In the genomic region with DNA sequence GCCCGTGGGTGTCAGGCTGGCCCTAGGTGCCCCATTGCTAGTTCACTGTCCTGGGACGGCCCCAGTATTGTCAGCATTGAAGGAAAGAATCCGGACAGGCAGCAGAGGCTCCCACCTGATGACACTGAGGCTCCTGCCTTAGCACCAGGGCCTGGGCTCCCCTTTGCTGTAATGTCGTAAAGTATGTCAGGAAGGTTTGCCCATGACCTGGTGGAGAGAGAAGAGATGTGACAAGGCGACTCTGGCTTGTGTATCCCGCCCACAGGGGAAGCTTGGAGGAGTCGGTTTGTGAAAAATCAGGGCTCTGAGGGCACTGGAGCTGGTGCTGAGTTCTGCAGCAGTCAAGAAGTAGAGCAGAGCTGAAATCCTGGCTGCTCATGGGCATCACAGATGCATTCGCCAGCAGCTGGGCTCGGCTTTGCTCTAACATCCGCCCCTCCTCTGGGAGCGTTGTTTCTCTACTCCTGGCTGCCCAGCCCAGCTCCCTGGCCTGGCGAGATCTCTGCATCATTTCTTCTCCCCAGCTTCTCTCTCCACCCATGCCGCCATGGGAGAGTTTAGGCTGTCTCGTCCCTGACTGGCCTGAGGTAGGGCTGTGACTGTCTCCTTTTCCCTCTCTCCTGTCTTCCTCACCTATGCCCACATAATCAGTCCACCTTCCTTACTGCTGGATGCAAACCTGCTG, we compare ENCODE assay signal across 20 cellular contexts.
DNase-seq lines count a peak whose midpoint lies in the region; ATAC-seq, FAIRE-seq and TF ChIP-seq lines count a peak whose summit lies in the region.
"Had no signal": no experiment of that assay in that cellular context is flagged by ENCODE, and none has a peak within 500 bp of the region (broad histone marks: within the 10 kb centered on the region; RNA-seq: fewer than 3 reads in every experiment).

No MANE protein-coding gene starts in this region.

- peak; percentile 14 for DNase-seq in activated T-cell treated with anti-CD3 and anti-CD28 coated beads, Interleukin-2, amount 50 U/mL, for 24 hours
- DNase-seq in activated T-cell treated with anti-CD3 and anti-CD28 coated beads, Interleukin-2, amount 50 U/mL, for 72 hours, result no peak
- DNase-seq in WTC11 (ENCODE audit: low spot score) (no peak), mesenteric fat pad (ENCODE audit: low spot score) (peak; percentile 49), frontal cortex (ENCODE audit: low spot score in 2 of 2) (no peak), GM13977 (ENCODE audit: low spot score) (no peak)
- DNase-seq in stimulated activated naive B cell treated with anti-CD40 and anti-IgM and Interleukin-4, amounts not matched to agents 10 μg/mL and 1 μg/mL and 100 μg/mL, for 72 hours, result no peak
- DNase-seq: C1 segment of cervical spinal cord, DMS 273 treated with DMSO at 0.1 percent for 48 hours, GF-D8, GOT3, MM.1S, NCI-H1105, NCI-H1694, NCI-H226, NCI-H524 treated with DMSO at 0.1 percent for 48 hours, Peyer's patch, SHP77 treated with DMSO at 0.1 percent for 48 hours had no signal

- TF ChIP-seq CTCF in WTC11 (IDR thresholded peaks at IDR 0.05), result no peak
- no peak for TF ChIP-seq CTCF in GM13977 (IDR thresholded peaks at IDR 0.05; ENCODE audit: extremely low read depth, insufficient read depth, missing control alignments)

- peaks cover 39% of the 10 kb centered on the region for H3K36me3 Mint-ChIP-seq in activated T-cell treated with anti-CD3 and anti-CD28 coated beads, Interleukin-2, amount 50 U/mL, for 24 hours (ENCODE audit: low read depth)
- no peaks in the 10 kb centered on the region for H3K36me3 Mint-ChIP-seq in activated T-cell treated with anti-CD3 and anti-CD28 coated beads, Interleukin-2, amount 50 U/mL, for 72 hours (ENCODE audit: insufficient read depth in 2 of 2)
- no peaks in the 10 kb centered on the region for H3K36me3 Mint-ChIP-seq in WTC11
- H3K36me3 Mint-ChIP-seq in stimulated activated naive B cell treated with anti-CD40 and anti-IgM and Interleukin-4, amounts not matched to agents 10 μg/mL and 1 μg/mL and 100 μg/mL, for 72 hours, result peaks cover 36 to 59% of the 10 kb centered on the region in 2 donors

- no peaks in the 10 kb centered on the region for H3K9me3 Mint-ChIP-seq in activated T-cell treated with anti-CD3 and anti-CD28 coated beads, Interleukin-2, amount 50 U/mL, for 24 hours
- no peaks in the 10 kb centered on the region for H3K9me3 Mint-ChIP-seq in activated T-cell treated with anti-CD3 and anti-CD28 coated beads, Interleukin-2, amount 50 U/mL, for 72 hours
- H3K9me3 Mint-ChIP-seq in WTC11, result no peaks in the 10 kb centered on the region
- no peaks in the 10 kb centered on the region for H3K9me3 Mint-ChIP-seq in stimulated activated naive B cell treated with anti-CD40 and anti-IgM and Interleukin-4, amounts not matched to agents 10 μg/mL and 1 μg/mL and 100 μg/mL, for 72 hours

- no peak overlapping the region for H3K27ac Mint-ChIP-seq in activated T-cell treated with anti-CD3 and anti-CD28 coated beads, Interleukin-2, amount 50 U/mL, for 24 hours
- H3K27ac Mint-ChIP-seq in activated T-cell treated with anti-CD3 and anti-CD28 coated beads, Interleukin-2, amount 50 U/mL, for 72 hours, result no peak overlapping the region
- 0 out of 2 replicates have a peak overlapping the region, but pooled peaks have one; percentile 2 for H3K27ac Mint-ChIP-seq in WTC11
- H3K27ac Mint-ChIP-seq in stimulated activated naive B cell treated with anti-CD40 and anti-IgM and Interleukin-4, amounts not matched to agents 10 μg/mL and 1 μg/mL and 100 μg/mL, for 72 hours, result peak overlapping the region; percentile 63

- in situ Hi-C loops in GM13977 (cut with MboI; ENCODE audit: low pct_unique_long_range_greater_than_20kb, low sequenced_read_pairs, unreplicated experiment), result loop anchor here (25.0 kb wide), 1 partner anchor 689 kb away; no protein-coding TSS in a partner anchor

- ATAC-seq in activated T-cell treated with anti-CD3 and anti-CD28 coated beads, Interleukin-2, amount 50 U/mL, for 72 hours (replicated peaks in 1 of 2), result no peak
- ATAC-seq in WTC11, result no peak
- no peak for ATAC-seq in stimulated activated naive B cell treated with anti-CD40 and anti-IgM and Interleukin-4, amounts not matched to agents 10 μg/mL and 1 μg/mL and 100 μg/mL, for 72 hours (replicated peaks)
- ATAC-seq in HG03159 (IDR thresholded peaks at IDR 0.05; ENCODE audit: unreplicated experiment), result no peak

- POLR2A ChIA-PET in WTC11 (lab: Charles Lee), result no interaction called here

- CTCF ChIA-PET in WTC11 (lab: Charles Lee), result interaction anchor here (1.5 to 4.1 kb wide), 3 partner anchors 8 to 20 kb away, joined by 5 to 40 read pairs (median 9); no protein-coding TSS in a partner anchor

- FAIRE-seq in frontal cortex (lab: Jason Lieb, UNC), result no peak
- FAIRE-seq: GM12891 had no signal

- H3K4me3 Mint-ChIP-seq in activated T-cell treated with anti-CD3 and anti-CD28 coated beads, Interleukin-2, amount 50 U/mL, for 24 hours, result no peak overlapping the region
- H3K4me3 Mint-ChIP-seq in activated T-cell treated with anti-CD3 and anti-CD28 coated beads, Interleukin-2, amount 50 U/mL, for 72 hours, result no peak overlapping the region
- H3K4me3 Mint-ChIP-seq in WTC11, result no peak overlapping the region
- no peak overlapping the region for H3K4me3 Mint-ChIP-seq in stimulated activated naive B cell treated with anti-CD40 and anti-IgM and Interleukin-4, amounts not matched to agents 10 μg/mL and 1 μg/mL and 100 μg/mL, for 72 hours

- peaks cover 24% of the 10 kb centered on the region for H3K4me1 Mint-ChIP-seq in activated T-cell treated with anti-CD3 and anti-CD28 coated beads, Interleukin-2, amount 50 U/mL, for 24 hours (ENCODE audit: low read depth)
- peaks cover 22% of the 10 kb centered on the region for H3K4me1 Mint-ChIP-seq in activated T-cell treated with anti-CD3 and anti-CD28 coated beads, Interleukin-2, amount 50 U/mL, for 72 hours (ENCODE audit: low read depth)
- 0 out of 2 replicates have a peak, but pooled peaks cover 2% of the 10 kb centered on the region for H3K4me1 Mint-ChIP-seq in WTC11
- peaks cover 20 to 49% of the 10 kb centered on the region in 2 donors for H3K4me1 Mint-ChIP-seq in stimulated activated naive B cell treated with anti-CD40 and anti-IgM and Interleukin-4, amounts not matched to agents 10 μg/mL and 1 μg/mL and 100 μg/mL, for 72 hours

- no peaks in the 10 kb centered on the region for H3K27me3 Mint-ChIP-seq in activated T-cell treated with anti-CD3 and anti-CD28 coated beads, Interleukin-2, amount 50 U/mL, for 24 hours
- no peaks in the 10 kb centered on the region for H3K27me3 Mint-ChIP-seq in activated T-cell treated with anti-CD3 and anti-CD28 coated beads, Interleukin-2, amount 50 U/mL, for 72 hours (ENCODE audit: low read depth)
- no peaks in the 10 kb centered on the region for H3K27me3 Mint-ChIP-seq in WTC11 (ENCODE audit: low read depth)
- no peaks in the 10 kb centered on the region for H3K27me3 Mint-ChIP-seq in stimulated activated naive B cell treated with anti-CD40 and anti-IgM and Interleukin-4, amounts not matched to agents 10 μg/mL and 1 μg/mL and 100 μg/mL, for 72 hours

TF ChIP-seq in WTC11, 78 proteins besides CTCF, POLR2A, EP300 and RAD21 (continues in another document):
- TF ChIP-seq ETV6 (CRISPR knock-in tag; IDR thresholded peaks at IDR 0.05) (no peak), NFE2L1 (CRISPR knock-in tag; IDR thresholded peaks at IDR 0.05) (no peak), TEAD4 (CRISPR knock-in tag; IDR thresholded peaks at IDR 0.05) (no peak), EMX1 (CRISPR knock-in tag; IDR thresholded peaks at IDR 0.05) (no peak), ZNF416 (CRISPR knock-in tag; IDR thresholded peaks at IDR 0.05) (no peak), PRRX2 (CRISPR knock-in tag; IDR thresholded peaks at IDR 0.05) (no peak)
- TF ChIP-seq, protein P1, sequence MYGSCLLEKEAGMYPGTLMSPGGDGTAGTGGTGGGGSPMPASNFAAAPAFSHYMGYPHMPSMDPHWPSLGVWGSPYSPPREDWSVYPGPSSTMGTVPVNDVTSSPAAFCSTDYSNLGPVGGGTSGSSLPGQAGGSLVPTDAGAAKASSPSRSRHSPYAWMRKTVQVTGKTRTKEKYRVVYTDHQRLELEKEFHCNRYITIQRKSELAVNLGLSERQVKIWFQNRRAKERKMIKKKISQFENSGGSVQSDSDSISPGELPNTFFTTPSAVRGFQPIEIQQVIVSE (CRISPR knock-in tag; IDR thresholded peaks at IDR 0.05; ENCODE audit: borderline replicate concordance), result no peak
- TF ChIP-seq, protein P2, sequence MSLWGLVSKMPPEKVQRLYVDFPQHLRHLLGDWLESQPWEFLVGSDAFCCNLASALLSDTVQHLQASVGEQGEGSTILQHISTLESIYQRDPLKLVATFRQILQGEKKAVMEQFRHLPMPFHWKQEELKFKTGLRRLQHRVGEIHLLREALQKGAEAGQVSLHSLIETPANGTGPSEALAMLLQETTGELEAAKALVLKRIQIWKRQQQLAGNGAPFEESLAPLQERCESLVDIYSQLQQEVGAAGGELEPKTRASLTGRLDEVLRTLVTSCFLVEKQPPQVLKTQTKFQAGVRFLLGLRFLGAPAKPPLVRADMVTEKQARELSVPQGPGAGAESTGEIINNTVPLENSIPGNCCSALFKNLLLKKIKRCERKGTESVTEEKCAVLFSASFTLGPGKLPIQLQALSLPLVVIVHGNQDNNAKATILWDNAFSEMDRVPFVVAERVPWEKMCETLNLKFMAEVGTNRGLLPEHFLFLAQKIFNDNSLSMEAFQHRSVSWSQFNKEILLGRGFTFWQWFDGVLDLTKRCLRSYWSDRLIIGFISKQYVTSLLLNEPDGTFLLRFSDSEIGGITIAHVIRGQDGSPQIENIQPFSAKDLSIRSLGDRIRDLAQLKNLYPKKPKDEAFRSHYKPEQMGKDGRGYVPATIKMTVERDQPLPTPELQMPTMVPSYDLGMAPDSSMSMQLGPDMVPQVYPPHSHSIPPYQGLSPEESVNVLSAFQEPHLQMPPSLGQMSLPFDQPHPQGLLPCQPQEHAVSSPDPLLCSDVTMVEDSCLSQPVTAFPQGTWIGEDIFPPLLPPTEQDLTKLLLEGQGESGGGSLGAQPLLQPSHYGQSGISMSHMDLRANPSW (CRISPR knock-in tag; conservative IDR thresholded peaks at IDR 0.05; ENCODE audit: low read depth), result no peak

Comparison
In these comparisons a context has a peak if more than half of its experiments do, and no peak if none do; other contexts are left out.
1. DNase-seq: peak in activated T-cell treated with anti-CD3 and anti-CD28 coated beads, Interleukin-2, amount 50 U/mL, for 24 hours (single experiment) and mesenteric fat pad (single experiment); none in activated T-cell treated with anti-CD3 and anti-CD28 coated beads, Interleukin-2, amount 50 U/mL, for 72 hours (0 of 2), WTC11 (single experiment), stimulated activated naive B cell treated with anti-CD40 and anti-IgM and Interleukin-4, amounts not matched to agents 10 μg/mL and 1 μg/mL and 100 μg/mL, for 72 hours (single experiment), frontal cortex (0 of 2) and GM13977 (single experiment).
2. H3K27ac Mint-ChIP-seq: peak in WTC11 (single experiment) and stimulated activated naive B cell treated with anti-CD40 and anti-IgM and Interleukin-4, amounts not matched to agents 10 μg/mL and 1 μg/mL and 100 μg/mL, for 72 hours (single experiment); none in activated T-cell treated with anti-CD3 and anti-CD28 coated beads, Interleukin-2, amount 50 U/mL, for 24 hours (single experiment) and activated T-cell treated with anti-CD3 and anti-CD28 coated beads, Interleukin-2, amount 50 U/mL, for 72 hours (single experiment).